ENCODE assay signal across 1 cellular context in genomic region chr16:66146689-66147330, GRCh38.
TF ChIP-seq lines count a peak whose summit lies in the region.

No MANE protein-coding gene starts in this region.

TF ChIP-seq in GM23338, 12 proteins besides CTCF, POLR2A, EP300 and RAD21 (continued from another document):
- TF ChIP-seq, protein P1, sequence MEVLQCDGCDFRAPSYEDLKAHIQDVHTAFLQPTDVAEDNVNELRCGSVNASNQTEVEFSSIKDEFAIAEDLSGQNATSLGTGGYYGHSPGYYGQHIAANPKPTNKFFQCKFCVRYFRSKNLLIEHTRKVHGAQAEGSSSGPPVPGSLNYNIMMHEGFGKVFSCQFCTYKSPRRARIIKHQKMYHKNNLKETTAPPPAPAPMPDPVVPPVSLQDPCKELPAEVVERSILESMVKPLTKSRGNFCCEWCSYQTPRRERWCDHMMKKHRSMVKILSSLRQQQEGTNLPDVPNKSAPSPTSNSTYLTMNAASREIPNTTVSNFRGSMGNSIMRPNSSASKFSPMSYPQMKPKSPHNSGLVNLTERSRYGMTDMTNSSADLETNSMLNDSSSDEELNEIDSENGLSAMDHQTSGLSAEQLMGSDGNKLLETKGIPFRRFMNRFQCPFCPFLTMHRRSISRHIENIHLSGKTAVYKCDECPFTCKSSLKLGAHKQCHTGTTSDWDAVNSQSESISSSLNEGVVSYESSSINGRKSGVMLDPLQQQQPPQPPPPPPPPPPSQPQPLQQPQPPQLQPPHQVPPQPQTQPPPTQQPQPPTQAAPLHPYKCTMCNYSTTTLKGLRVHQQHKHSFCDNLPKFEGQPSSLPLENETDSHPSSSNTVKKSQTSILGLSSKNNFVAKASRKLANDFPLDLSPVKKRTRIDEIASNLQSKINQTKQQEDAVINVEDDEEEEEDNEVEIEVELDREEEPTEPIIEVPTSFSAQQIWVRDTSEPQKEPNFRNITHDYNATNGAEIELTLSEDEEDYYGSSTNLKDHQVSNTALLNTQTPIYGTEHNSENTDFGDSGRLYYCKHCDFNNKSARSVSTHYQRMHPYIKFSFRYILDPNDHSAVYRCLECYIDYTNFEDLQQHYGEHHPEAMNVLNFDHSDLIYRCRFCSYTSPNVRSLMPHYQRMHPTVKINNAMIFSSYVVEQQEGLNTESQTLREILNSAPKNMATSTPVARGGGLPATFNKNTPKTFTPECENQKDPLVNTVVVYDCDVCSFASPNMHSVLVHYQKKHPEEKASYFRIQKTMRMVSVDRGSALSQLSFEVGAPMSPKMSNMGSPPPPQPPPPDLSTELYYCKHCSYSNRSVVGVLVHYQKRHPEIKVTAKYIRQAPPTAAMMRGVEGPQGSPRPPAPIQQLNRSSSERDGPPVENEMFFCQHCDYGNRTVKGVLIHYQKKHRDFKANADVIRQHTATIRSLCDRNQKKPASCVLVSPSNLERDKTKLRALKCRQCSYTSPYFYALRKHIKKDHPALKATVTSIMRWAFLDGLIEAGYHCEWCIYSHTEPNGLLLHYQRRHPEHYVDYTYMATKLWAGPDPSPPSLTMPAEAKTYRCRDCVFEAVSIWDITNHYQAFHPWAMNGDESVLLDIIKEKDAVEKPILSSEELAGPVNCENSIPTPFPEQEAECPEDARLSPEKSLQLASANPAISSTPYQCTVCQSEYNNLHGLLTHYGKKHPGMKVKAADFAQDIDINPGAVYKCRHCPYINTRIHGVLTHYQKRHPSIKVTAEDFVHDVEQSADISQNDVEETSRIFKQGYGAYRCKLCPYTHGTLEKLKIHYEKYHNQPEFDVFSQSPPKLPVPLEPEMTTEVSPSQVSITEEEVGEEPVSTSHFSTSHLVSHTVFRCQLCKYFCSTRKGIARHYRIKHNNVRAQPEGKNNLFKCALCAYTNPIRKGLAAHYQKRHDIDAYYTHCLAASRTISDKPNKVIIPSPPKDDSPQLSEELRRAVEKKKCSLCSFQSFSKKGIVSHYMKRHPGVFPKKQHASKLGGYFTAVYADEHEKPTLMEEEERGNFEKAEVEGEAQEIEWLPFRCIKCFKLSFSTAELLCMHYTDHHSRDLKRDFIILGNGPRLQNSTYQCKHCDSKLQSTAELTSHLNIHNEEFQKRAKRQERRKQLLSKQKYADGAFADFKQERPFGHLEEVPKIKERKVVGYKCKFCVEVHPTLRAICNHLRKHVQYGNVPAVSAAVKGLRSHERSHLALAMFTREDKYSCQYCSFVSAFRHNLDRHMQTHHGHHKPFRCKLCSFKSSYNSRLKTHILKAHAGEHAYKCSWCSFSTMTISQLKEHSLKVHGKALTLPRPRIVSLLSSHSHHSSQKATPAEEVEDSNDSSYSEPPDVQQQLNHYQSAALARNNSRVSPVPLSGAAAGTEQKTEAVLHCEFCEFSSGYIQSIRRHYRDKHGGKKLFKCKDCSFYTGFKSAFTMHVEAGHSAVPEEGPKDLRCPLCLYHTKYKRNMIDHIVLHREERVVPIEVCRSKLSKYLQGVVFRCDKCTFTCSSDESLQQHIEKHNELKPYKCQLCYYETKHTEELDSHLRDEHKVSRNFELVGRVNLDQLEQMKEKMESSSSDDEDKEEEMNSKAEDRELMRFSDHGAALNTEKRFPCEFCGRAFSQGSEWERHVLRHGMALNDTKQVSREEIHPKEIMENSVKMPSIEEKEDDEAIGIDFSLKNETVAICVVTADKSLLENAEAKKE (CRISPR knock-in tag; IDR thresholded peaks at IDR 0.05) = no peak
- TF ChIP-seq ETS1 (IDR thresholded peaks at IDR 0.05) (no peak), NANOG (IDR thresholded peaks at IDR 0.05; ENCODE audit: borderline replicate concordance) (no peak)
